In the genomic region with DNA sequence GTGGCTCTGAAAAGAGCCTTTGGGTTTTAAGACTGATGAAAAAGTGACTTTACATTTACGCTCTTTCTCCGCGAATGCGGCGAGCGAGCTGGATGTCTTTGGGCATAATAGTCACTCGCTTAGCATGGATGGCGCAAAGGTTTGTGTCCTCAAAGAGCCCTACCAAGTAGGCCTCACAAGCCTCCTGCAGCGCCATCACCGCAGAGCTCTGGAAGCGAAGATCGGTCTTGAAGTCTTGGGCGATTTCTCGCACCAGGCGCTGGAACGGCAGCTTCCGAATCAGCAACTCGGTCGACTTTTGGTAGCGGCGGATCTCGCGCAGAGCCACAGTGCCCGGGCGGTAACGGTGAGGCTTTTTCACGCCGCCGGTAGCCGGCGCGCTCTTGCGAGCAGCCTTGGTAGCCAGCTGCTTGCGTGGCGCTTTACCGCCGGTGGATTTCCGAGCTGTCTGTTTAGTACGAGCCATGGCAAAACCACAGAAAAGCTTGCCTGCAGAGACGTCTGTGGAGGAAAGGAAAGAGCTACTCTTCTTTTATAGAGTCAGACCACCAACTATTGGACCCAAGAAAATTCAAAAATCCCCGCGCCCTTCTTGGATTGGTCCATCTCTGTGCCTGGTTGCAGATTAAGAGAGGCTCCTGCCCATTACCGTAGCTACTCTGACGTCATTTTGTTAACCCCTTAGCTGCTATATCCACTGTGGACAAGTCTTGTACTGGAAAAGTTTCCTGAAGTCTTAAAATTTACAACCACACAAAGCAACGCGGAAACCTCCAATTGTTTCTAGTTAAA, we compare ENCODE assay signal across 8 cellular contexts. TPM values are rescaled to one million over a fixed set of nuclear protein-coding genes. Genes with fewer than 3 reads are reported as not detected.
DNase-seq lines count a peak whose midpoint lies in the region; ATAC-seq and TF ChIP-seq lines count a peak whose summit lies in the region.

No MANE protein-coding gene starts in this region.

- TF ChIP-seq CTCF in Loucy (conservative IDR thresholded peaks at IDR 0.05; ENCODE audit: low read length): no peak; the same call in 1 of the 2 replicates
- no peak for TF ChIP-seq CTCF in RWPE2 (IDR thresholded peaks at IDR 0.05; ENCODE audit: poor library complexity, severe bottlenecking)
- peak; percentile 22 for TF ChIP-seq CTCF in fibroblast of villous mesenchyme (IDR thresholded peaks at IDR 0.05; ENCODE audit: insufficient read depth, low read depth, low read length)
- TF ChIP-seq CTCF in nephron progenitor cell (IDR thresholded peaks at IDR 0.05): no peak
- peak in 1 of 2 experiments; percentile 21 for TF ChIP-seq CTCF in tibial artery (IDR thresholded peaks at IDR 0.05)

- H2AFZ ChIP-seq in Loucy (ENCODE audit: low read length): no peak overlapping the region

- no peaks in the 10 kb centered on the region for H4K20me1 ChIP-seq in Loucy (ENCODE audit: insufficient read depth, low read length, poor library complexity, severe bottlenecking)

- intact Hi-C loops in tibial artery (cut with DNase I; ENCODE audit: low total_unique reads): no loop called here

- no peaks in the 10 kb centered on the region for H3K9me3 Mint-ChIP-seq in nephron progenitor cell

- H3K27ac Mint-ChIP-seq in nephron progenitor cell: peak overlapping the region; percentile 98

- H3K4me1 ChIP-seq in HAP-1 (peaks cover 55% of the 10 kb centered on the region), Loucy (ENCODE audit: insufficient read depth, low read length, poor library complexity, severe bottlenecking) (peaks cover 51% of the 10 kb centered on the region), RWPE2 (ENCODE audit: insufficient read depth, poor library complexity, severe bottlenecking) (peaks cover 12% of the 10 kb centered on the region), tibial artery (peaks cover 0 to 24% (median 12%) of the 10 kb centered on the region in 4 donors)

- no peaks in the 10 kb centered on the region for H3K27me3 Mint-ChIP-seq in nephron progenitor cell (ENCODE audit: low read depth, poor library complexity)

- peak overlapping the region; percentile 87 for H3K4me3 Mint-ChIP-seq in nephron progenitor cell

- peak; percentile 66 for ATAC-seq in RWPE2 (ENCODE audit: low read depth)

- H3K36me3 ChIP-seq in HAP-1 (replicated peaks) (no peaks in the 10 kb centered on the region), Loucy (ENCODE audit: insufficient read depth, low read length) (no peaks in the 10 kb centered on the region), RWPE2 (ENCODE audit: low read depth) (no peaks in the 10 kb centered on the region), tibial artery (no peaks in the 10 kb centered on the region)

- H3K27ac ChIP-seq in RWPE2 (ENCODE audit: poor library complexity, severe bottlenecking): peak overlapping the region; percentile 94
- H3K27ac ChIP-seq in tibial artery: peak overlapping the region; percentile 84 to 88

- H3K4me2 ChIP-seq in Loucy (ENCODE audit: low read depth, low read length, poor library complexity, severe bottlenecking): peak overlapping the region; percentile 95

- H3K9ac ChIP-seq in Loucy (ENCODE audit: low read depth, low read length, poor library complexity, severe bottlenecking): peak overlapping the region; percentile 98

- no peaks in the 10 kb centered on the region for H3K36me3 Mint-ChIP-seq in nephron progenitor cell (ENCODE audit: low read depth)

- H3K4me1 Mint-ChIP-seq in nephron progenitor cell: peaks cover 86% of the 10 kb centered on the region

- no peaks in the 10 kb centered on the region for H3K9me3 ChIP-seq in HAP-1
- no peaks in the 10 kb centered on the region for H3K9me3 ChIP-seq in Loucy (ENCODE audit: insufficient read depth, low read depth, low read length)
- no peaks in the 10 kb centered on the region for H3K9me3 ChIP-seq in RWPE2 (ENCODE audit: severe bottlenecking)
- no peaks in the 10 kb centered on the region for H3K9me3 ChIP-seq in tibial artery

- H3K27me3 ChIP-seq in HAP-1 (ENCODE audit: low read depth) (no peaks in the 10 kb centered on the region), Loucy (ENCODE audit: insufficient read depth, low read length, poor library complexity, severe bottlenecking) (no peaks in the 10 kb centered on the region), RWPE2 (ENCODE audit: insufficient read depth, poor library complexity, severe bottlenecking) (no peaks in the 10 kb centered on the region), tibial artery (no peaks in the 10 kb centered on the region)

- H3K9me2 ChIP-seq in Loucy (replicated peaks; ENCODE audit: low read depth, low read length): no peaks in the 10 kb centered on the region

- H3K79me2 ChIP-seq in Loucy (ENCODE audit: insufficient read depth, low read length): no peaks in the 10 kb centered on the region

- DNase-seq in GF-D8 (lab: John Stamatoyannopoulos, UW): peak; percentile 96
- DNase-seq in HAP-1 (ENCODE audit: low spot score in 2 of 2): peak; percentile 93 to 97
- DNase-seq in RWPE2 (ENCODE audit: low spot score): peak; percentile 83
- DNase-seq in activated gamma-delta T cell treated with Interleukin-2 at 50 U/mL for 16 hours: peak; percentile 86
- peak; percentile 98 for DNase-seq in fibroblast of villous mesenchyme (ENCODE audit: low read depth)
- DNase-seq in nephron progenitor cell: peak; percentile 83
- DNase-seq in tibial artery: peak; percentile 86 to 87

- peaks cover 23% of the 10 kb centered on the region; the same call in 1 of the 2 replicates for H3F3A ChIP-seq in Loucy (ENCODE audit: low read depth)

- in situ Hi-C loops in HAP-1 (cut with MboI; ENCODE audit: low sequenced_read_pairs): loop anchor here (5.0 to 10.0 kb wide), 2 partner anchors 163 to 1116 kb away; a partner anchor contains a TSS

- peak overlapping the region; percentile 54 for H3K4me3 ChIP-seq in HAP-1
- H3K4me3 ChIP-seq in Loucy (ENCODE audit: low read length, poor library complexity, severe bottlenecking): peak overlapping the region; percentile 80
- peak overlapping the region; percentile 47 for H3K4me3 ChIP-seq in RWPE2 (ENCODE audit: severe bottlenecking)
- H3K4me3 ChIP-seq in fibroblast of villous mesenchyme (ENCODE audit: low read depth, low read length): peak overlapping the region; percentile 74
- H3K4me3 ChIP-seq in tibial artery: peak overlapping the region; percentile 57 to 63

RNA-seq across cellular contexts. Expression of a gene that starts 55.4 kb away (rescaled TPM):
- 7.4 and 15.5 TPM in 2 replicates for total RNA-seq in fibroblast of villous mesenchyme

Comparison
In these comparisons a context has a peak if more than half of its experiments do, and no peak if none do; other contexts are left out.
1. Peak in every context shown above with its lines: DNase-seq, ATAC-seq, H3K4me3 ChIP-seq and H3K27ac ChIP-seq.